10 cellular contexts compared by ENCODE assay signal in genomic region chr4:37765741-37766140, GRCh38.
DNase-seq lines count a peak whose midpoint lies in the region; ATAC-seq, FAIRE-seq and TF ChIP-seq lines count a peak whose summit lies in the region.
"Had no signal": no experiment of that assay in that cellular context is flagged by ENCODE, and none has a peak within 500 bp of the region (broad histone marks: within the 10 kb centered on the region; RNA-seq: fewer than 3 reads in every experiment).

No MANE protein-coding gene starts in this region.

- no peaks in the 10 kb centered on the region for H3K9me3 Mint-ChIP-seq in activated CD4-positive, alpha-beta T cell treated with anti-CD3 and anti-CD28 coated beads for 36 hours (ENCODE audit: low read depth)
- H3K9me3 Mint-ChIP-seq in mesothelial cell of epicardium = no peaks in the 10 kb centered on the region

- peak; percentile 57 for ATAC-seq in activated CD4-positive, alpha-beta T cell treated with anti-CD3 and anti-CD28 coated beads for 36 hours
- ATAC-seq in GM21529 (IDR thresholded peaks at IDR 0.05; ENCODE audit: unreplicated experiment) (peak; percentile 54), HG03558 (IDR thresholded peaks at IDR 0.05; ENCODE audit: extremely low read depth, unreplicated experiment) (peak; percentile 72)

- no peak for DNase-seq in activated CD4-positive, alpha-beta T cell treated with anti-CD3 and anti-CD28 coated beads for 36 hours
- no peak for DNase-seq in activated CD4-positive, alpha-beta T cell treated with anti-CD3 and anti-CD28 coated beads for 48 hours
- DNase-seq in mesothelial cell of epicardium (ENCODE audit: low spot score in 2 of 2, unreplicated experiment in 2 of 2) = no peak
- DNase-seq in NOMO-1 treated with DMSO at 0.1 percent for 48 hours (lab: John Stamatoyannopoulos, UW; ENCODE audit: unreplicated experiment) = no peak
- no peak for DNase-seq in NOMO-1 (lab: John Stamatoyannopoulos, UW; ENCODE audit: unreplicated experiment in 2 of 2)
- DNase-seq: activated effector memory CD4-positive, alpha-beta T cell treated with Interleukin-2 at 50 U/mL for 16 hours; cortex of kidney had no signal

- no peaks in the 10 kb centered on the region for H3K27me3 Mint-ChIP-seq in activated CD4-positive, alpha-beta T cell treated with anti-CD3 and anti-CD28 coated beads for 36 hours
- H3K27me3 Mint-ChIP-seq in mesothelial cell of epicardium (ENCODE audit: low read depth) = no peaks in the 10 kb centered on the region

- POLR2A ChIA-PET in activated CD4-positive, alpha-beta T cell treated with anti-CD3 and anti-CD28 coated beads for 36 hours (lab: Charles Lee) = no interaction called here

- peak; percentile 86 for FAIRE-seq in islet of Langerhans (lab: Jason Lieb, UNC)

- H3K27ac Mint-ChIP-seq in activated CD4-positive, alpha-beta T cell treated with anti-CD3 and anti-CD28 coated beads for 36 hours = no peak overlapping the region
- no peak overlapping the region for H3K27ac Mint-ChIP-seq in mesothelial cell of epicardium

- no peak for TF ChIP-seq CTCF in mesothelial cell of epicardium (IDR thresholded peaks at IDR 0.05; ENCODE audit: unreplicated experiment)

- no peak overlapping the region for H3K4me3 Mint-ChIP-seq in activated CD4-positive, alpha-beta T cell treated with anti-CD3 and anti-CD28 coated beads for 36 hours
- no peak overlapping the region for H3K4me3 Mint-ChIP-seq in mesothelial cell of epicardium

- H3K4me1 Mint-ChIP-seq in activated CD4-positive, alpha-beta T cell treated with anti-CD3 and anti-CD28 coated beads for 36 hours = peaks cover 10% of the 10 kb centered on the region
- H3K4me1 Mint-ChIP-seq in mesothelial cell of epicardium = peaks cover 14% of the 10 kb centered on the region

- H3K36me3 Mint-ChIP-seq in activated CD4-positive, alpha-beta T cell treated with anti-CD3 and anti-CD28 coated beads for 36 hours (ENCODE audit: low read depth) = no peaks in the 10 kb centered on the region
- no peaks in the 10 kb centered on the region for H3K36me3 Mint-ChIP-seq in mesothelial cell of epicardium

- CTCF ChIA-PET in activated CD4-positive, alpha-beta T cell treated with anti-CD3 and anti-CD28 coated beads for 36 hours (lab: Charles Lee) = interaction anchor here (1.1 to 1.3 kb wide), 2 partner anchors 31 to 270 kb away, joined by 3 to 5 read pairs; no protein-coding TSS in a partner anchor

- intact Hi-C loops in activated CD4-positive, alpha-beta T cell treated with anti-CD3 and anti-CD28 coated beads for 36 hours (cut with DNase I, micrococcal nuclease) = no loop called here
